1 cellular context compared by ENCODE assay signal in the genomic region with DNA sequence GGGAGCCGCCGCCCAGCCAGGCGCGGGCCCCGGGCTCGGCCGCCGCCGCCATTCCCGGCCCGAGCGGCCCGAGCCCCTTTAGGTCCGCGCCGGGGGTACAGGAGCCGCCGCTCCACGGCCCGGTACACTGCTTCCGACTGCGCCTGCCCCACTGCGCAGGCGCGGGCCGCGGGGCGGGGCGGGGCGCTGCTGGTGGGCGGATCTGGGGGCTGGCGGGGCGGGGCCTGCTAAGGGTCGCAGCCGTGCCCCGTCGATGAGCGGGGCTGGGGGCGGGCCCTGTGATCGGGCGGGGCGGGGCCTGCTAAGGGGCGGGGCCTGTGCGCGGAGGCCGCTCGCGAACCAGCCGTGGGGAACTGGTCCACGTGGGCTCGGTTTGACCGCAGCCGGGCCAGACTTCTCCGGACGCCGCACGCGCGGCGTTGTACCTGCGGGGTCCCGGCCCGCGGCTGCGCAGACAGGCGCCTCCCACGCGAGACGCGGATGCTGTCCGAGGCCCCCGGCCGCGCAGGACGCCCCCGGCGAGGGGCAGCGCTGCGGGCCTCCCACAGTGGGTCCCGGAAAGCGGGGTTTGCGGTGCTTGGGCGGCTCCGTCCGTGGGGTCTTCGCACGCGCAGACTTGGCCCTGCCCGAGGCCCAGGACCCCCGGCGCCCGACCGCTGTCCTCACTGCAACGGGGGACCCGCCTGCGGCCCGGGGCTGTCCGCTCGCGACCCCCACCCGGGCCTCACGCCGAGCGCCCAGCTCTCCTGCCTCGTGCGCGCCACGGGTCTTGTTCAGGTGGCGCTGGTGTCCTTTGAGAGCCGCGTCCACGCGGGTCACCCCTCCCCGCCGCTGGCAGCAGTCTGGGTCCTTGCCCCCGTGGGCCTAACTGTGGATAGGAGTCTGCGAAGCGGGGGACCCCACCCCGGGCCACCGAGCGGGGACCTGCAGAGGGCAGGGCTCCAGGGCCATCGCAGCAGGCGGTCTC.
A peak's percentile ranks its signal among the peaks of the same experiment; 100 is the strongest.
TF ChIP-seq lines count a peak whose summit lies in the region.

A gene with protein sequence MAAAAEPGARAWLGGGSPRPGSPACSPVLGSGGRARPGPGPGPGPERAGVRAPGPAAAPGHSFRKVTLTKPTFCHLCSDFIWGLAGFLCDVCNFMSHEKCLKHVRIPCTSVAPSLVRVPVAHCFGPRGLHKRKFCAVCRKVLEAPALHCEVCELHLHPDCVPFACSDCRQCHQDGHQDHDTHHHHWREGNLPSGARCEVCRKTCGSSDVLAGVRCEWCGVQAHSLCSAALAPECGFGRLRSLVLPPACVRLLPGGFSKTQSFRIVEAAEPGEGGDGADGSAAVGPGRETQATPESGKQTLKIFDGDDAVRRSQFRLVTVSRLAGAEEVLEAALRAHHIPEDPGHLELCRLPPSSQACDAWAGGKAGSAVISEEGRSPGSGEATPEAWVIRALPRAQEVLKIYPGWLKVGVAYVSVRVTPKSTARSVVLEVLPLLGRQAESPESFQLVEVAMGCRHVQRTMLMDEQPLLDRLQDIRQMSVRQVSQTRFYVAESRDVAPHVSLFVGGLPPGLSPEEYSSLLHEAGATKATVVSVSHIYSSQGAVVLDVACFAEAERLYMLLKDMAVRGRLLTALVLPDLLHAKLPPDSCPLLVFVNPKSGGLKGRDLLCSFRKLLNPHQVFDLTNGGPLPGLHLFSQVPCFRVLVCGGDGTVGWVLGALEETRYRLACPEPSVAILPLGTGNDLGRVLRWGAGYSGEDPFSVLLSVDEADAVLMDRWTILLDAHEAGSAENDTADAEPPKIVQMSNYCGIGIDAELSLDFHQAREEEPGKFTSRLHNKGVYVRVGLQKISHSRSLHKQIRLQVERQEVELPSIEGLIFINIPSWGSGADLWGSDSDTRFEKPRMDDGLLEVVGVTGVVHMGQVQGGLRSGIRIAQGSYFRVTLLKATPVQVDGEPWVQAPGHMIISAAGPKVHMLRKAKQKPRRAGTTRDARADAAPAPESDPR (minus strand): TSS at position 139 of the 967 bp plus-strand sequence. CDS start 87 bp downstream, at position 52.

TF ChIP-seq in K562, 482 proteins besides CTCF, POLR2A, EP300 and RAD21 (continued from another document):
- TF ChIP-seq, protein P1, sequence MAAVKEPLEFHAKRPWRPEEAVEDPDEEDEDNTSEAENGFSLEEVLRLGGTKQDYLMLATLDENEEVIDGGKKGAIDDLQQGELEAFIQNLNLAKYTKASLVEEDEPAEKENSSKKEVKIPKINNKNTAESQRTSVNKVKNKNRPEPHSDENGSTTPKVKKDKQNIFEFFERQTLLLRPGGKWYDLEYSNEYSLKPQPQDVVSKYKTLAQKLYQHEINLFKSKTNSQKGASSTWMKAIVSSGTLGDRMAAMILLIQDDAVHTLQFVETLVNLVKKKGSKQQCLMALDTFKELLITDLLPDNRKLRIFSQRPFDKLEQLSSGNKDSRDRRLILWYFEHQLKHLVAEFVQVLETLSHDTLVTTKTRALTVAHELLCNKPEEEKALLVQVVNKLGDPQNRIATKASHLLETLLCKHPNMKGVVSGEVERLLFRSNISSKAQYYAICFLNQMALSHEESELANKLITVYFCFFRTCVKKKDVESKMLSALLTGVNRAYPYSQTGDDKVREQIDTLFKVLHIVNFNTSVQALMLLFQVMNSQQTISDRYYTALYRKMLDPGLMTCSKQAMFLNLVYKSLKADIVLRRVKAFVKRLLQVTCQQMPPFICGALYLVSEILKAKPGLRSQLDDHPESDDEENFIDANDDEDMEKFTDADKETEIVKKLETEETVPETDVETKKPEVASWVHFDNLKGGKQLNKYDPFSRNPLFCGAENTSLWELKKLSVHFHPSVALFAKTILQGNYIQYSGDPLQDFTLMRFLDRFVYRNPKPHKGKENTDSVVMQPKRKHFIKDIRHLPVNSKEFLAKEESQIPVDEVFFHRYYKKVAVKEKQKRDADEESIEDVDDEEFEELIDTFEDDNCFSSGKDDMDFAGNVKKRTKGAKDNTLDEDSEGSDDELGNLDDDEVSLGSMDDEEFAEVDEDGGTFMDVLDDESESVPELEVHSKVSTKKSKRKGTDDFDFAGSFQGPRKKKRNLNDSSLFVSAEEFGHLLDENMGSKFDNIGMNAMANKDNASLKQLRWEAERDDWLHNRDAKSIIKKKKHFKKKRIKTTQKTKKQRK (IDR thresholded peaks at IDR 0.05; ENCODE audit: borderline replicate concordance, low read depth, low read length), result no peak
- TF ChIP-seq FIP1L1 (IDR thresholded peaks at IDR 0.05; ENCODE audit: low read depth, low read length, poor library complexity, severe bottlenecking) (peak; percentile 77), ARID2 (IDR thresholded peaks at IDR 0.05) (no peak), KDM1A (IDR thresholded peaks at IDR 0.05) (no peak), PHF8 (IDR thresholded peaks at IDR 0.05; ENCODE audit: borderline replicate concordance, low read length) (peak; percentile 63; the same call in 1 of the 2 replicates), HDAC1 (IDR thresholded peaks at IDR 0.05) (0 out of 4 replicates have a peak, but pooled peaks of 1 of the 2 experiments have one; percentile 28), MYC (IDR thresholded peaks at IDR 0.05; ENCODE audit: low read depth, low read length) (peak; percentile 59), MYC (CRISPR knock-in tag; IDR thresholded peaks at IDR 0.05; ENCODE audit: borderline replicate concordance, low read depth) (no peak), GTF2E2 (tag; IDR thresholded peaks at IDR 0.05) (no peak), KAT2B (IDR thresholded peaks at IDR 0.05; ENCODE audit: low read depth, low read length) (no peak), NFXL1 (CRISPR knock-in tag; IDR thresholded peaks at IDR 0.05) (no peak), U2AF1 (optimal IDR thresholded peaks at IDR 0.05; ENCODE audit: low read depth, low read length) (no peak), KLF6 (CRISPR knock-in tag; IDR thresholded peaks at IDR 0.05; ENCODE audit: borderline replicate concordance) (no peak), PRMT5 (CRISPR knock-in tag; IDR thresholded peaks at IDR 0.05) (no peak), L3MBTL2 (IDR thresholded peaks at IDR 0.05) (peak; percentile 75), NR3C1 (CRISPR knock-in tag; IDR thresholded peaks at IDR 0.05) (0 out of 2 replicates have a peak, but pooled peaks have one; percentile 32), SPI1 (IDR thresholded peaks at IDR 0.05; ENCODE audit: borderline replicate concordance, low read depth, low read length) (no peak), EWSR1 (IDR thresholded peaks at IDR 0.05; ENCODE audit: borderline replicate concordance, low read depth, partially characterized antibody) (no peak)
- TF ChIP-seq, protein P2, sequence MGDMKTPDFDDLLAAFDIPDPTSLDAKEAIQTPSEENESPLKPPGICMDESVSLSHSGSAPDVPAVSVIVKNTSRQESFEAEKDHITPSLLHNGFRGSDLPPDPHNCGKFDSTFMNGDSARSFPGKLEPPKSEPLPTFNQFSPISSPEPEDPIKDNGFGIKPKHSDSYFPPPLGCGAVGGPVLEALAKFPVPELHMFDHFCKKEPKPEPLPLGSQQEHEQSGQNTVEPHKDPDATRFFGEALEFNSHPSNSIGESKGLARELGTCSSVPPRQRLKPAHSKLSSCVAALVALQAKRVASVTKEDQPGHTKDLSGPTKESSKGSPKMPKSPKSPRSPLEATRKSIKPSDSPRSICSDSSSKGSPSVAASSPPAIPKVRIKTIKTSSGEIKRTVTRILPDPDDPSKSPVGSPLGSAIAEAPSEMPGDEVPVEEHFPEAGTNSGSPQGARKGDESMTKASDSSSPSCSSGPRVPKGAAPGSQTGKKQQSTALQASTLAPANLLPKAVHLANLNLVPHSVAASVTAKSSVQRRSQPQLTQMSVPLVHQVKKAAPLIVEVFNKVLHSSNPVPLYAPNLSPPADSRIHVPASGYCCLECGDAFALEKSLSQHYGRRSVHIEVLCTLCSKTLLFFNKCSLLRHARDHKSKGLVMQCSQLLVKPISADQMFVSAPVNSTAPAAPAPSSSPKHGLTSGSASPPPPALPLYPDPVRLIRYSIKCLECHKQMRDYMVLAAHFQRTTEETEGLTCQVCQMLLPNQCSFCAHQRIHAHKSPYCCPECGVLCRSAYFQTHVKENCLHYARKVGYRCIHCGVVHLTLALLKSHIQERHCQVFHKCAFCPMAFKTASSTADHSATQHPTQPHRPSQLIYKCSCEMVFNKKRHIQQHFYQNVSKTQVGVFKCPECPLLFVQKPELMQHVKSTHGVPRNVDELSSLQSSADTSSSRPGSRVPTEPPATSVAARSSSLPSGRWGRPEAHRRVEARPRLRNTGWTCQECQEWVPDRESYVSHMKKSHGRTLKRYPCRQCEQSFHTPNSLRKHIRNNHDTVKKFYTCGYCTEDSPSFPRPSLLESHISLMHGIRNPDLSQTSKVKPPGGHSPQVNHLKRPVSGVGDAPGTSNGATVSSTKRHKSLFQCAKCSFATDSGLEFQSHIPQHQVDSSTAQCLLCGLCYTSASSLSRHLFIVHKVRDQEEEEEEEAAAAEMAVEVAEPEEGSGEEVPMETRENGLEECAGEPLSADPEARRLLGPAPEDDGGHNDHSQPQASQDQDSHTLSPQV (IDR thresholded peaks at IDR 0.05), result 0 out of 2 replicates have a peak, but pooled peaks have one; percentile 44
- TF ChIP-seq, protein P3, sequence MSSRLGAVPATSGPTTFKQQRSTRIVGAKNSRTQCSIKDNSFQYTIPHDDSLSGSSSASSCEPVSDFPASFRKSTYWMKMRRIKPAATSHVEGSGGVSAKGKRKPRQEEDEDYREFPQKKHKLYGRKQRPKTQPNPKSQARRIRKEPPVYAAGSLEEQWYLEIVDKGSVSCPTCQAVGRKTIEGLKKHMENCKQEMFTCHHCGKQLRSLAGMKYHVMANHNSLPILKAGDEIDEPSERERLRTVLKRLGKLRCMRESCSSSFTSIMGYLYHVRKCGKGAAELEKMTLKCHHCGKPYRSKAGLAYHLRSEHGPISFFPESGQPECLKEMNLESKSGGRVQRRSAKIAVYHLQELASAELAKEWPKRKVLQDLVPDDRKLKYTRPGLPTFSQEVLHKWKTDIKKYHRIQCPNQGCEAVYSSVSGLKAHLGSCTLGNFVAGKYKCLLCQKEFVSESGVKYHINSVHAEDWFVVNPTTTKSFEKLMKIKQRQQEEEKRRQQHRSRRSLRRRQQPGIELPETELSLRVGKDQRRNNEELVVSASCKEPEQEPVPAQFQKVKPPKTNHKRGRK (tag; IDR thresholded peaks at IDR 0.05), result no peak
- TF ChIP-seq, protein P4, sequence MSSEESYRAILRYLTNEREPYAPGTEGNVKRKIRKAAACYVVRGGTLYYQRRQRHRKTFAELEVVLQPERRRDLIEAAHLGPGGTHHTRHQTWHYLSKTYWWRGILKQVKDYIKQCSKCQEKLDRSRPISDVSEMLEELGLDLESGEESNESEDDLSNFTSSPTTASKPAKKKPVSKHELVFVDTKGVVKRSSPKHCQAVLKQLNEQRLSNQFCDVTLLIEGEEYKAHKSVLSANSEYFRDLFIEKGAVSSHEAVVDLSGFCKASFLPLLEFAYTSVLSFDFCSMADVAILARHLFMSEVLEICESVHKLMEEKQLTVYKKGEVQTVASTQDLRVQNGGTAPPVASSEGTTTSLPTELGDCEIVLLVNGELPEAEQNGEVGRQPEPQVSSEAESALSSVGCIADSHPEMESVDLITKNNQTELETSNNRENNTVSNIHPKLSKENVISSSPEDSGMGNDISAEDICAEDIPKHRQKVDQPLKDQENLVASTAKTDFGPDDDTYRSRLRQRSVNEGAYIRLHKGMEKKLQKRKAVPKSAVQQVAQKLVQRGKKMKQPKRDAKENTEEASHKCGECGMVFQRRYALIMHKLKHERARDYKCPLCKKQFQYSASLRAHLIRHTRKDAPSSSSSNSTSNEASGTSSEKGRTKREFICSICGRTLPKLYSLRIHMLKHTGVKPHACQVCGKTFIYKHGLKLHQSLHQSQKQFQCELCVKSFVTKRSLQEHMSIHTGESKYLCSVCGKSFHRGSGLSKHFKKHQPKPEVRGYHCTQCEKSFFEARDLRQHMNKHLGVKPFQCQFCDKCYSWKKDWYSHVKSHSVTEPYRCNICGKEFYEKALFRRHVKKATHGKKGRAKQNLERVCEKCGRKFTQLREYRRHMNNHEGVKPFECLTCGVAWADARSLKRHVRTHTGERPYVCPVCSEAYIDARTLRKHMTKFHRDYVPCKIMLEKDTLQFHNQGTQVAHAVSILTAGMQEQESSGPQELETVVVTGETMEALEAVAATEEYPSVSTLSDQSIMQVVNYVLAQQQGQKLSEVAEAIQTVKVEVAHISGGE (CRISPR knock-in tag; IDR thresholded peaks at IDR 0.05), result peak in 1 of 3 experiments; percentile 90; a peak in 2 of 6 replicates
- TF ChIP-seq, protein P5, sequence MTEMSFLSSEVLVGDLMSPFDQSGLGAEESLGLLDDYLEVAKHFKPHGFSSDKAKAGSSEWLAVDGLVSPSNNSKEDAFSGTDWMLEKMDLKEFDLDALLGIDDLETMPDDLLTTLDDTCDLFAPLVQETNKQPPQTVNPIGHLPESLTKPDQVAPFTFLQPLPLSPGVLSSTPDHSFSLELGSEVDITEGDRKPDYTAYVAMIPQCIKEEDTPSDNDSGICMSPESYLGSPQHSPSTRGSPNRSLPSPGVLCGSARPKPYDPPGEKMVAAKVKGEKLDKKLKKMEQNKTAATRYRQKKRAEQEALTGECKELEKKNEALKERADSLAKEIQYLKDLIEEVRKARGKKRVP (CRISPR knock-in tag; IDR thresholded peaks at IDR 0.05), result 0 out of 2 replicates have a peak, but pooled peaks have one; percentile 26
- TF ChIP-seq, protein P6, sequence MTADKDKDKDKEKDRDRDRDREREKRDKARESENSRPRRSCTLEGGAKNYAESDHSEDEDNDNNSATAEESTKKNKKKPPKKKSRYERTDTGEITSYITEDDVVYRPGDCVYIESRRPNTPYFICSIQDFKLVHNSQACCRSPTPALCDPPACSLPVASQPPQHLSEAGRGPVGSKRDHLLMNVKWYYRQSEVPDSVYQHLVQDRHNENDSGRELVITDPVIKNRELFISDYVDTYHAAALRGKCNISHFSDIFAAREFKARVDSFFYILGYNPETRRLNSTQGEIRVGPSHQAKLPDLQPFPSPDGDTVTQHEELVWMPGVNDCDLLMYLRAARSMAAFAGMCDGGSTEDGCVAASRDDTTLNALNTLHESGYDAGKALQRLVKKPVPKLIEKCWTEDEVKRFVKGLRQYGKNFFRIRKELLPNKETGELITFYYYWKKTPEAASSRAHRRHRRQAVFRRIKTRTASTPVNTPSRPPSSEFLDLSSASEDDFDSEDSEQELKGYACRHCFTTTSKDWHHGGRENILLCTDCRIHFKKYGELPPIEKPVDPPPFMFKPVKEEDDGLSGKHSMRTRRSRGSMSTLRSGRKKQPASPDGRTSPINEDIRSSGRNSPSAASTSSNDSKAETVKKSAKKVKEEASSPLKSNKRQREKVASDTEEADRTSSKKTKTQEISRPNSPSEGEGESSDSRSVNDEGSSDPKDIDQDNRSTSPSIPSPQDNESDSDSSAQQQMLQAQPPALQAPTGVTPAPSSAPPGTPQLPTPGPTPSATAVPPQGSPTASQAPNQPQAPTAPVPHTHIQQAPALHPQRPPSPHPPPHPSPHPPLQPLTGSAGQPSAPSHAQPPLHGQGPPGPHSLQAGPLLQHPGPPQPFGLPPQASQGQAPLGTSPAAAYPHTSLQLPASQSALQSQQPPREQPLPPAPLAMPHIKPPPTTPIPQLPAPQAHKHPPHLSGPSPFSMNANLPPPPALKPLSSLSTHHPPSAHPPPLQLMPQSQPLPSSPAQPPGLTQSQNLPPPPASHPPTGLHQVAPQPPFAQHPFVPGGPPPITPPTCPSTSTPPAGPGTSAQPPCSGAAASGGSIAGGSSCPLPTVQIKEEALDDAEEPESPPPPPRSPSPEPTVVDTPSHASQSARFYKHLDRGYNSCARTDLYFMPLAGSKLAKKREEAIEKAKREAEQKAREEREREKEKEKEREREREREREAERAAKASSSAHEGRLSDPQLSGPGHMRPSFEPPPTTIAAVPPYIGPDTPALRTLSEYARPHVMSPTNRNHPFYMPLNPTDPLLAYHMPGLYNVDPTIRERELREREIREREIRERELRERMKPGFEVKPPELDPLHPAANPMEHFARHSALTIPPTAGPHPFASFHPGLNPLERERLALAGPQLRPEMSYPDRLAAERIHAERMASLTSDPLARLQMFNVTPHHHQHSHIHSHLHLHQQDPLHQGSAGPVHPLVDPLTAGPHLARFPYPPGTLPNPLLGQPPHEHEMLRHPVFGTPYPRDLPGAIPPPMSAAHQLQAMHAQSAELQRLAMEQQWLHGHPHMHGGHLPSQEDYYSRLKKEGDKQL (CRISPR knock-in tag; IDR thresholded peaks at IDR 0.05; ENCODE audit: borderline replicate concordance), result no peak
